16 cellular contexts compared by ENCODE assay signal in the genomic region with DNA sequence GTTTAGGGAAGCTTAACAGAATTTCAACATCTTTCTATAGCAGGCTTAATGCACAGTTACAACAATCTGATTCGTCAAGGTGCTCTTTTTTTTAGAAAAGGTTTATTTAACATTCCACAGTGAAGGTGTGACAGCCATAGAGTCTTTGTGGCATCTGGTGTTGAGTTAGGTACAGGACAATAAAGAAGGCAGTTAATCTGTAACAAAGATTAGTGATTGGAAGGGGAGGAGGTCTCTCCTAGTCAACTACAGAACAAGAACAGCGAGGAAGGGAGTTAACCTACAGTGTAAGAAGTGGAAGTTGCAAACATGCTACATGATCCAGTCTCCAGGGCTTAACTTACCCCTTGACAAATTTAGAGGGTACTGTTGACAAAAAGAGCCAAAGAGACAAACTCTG.
"Had no signal": no experiment of that assay in that cellular context is flagged by ENCODE, and none has a peak within 500 bp of the region (broad histone marks: within the 10 kb centered on the region; RNA-seq: fewer than 3 reads in every experiment).

No MANE protein-coding gene starts in this region.

- ATAC-seq: gastrocnemius medialis, heart right ventricle, natural killer cell, upper lobe of right lung had no signal

- H3K9me3 Mint-ChIP-seq: activated naive CD4-positive, alpha-beta T cell treated with anti-CD3 and anti-CD28 coated beads for 36 hours; natural killer cell; stimulated activated naive CD8-positive, alpha-beta T cell treated with anti-CD3 and anti-CD28 coated beads, Interleukin-15, Interleukin-2, amounts not matched to agents 100 ng/mL and 50 ng/mL, for 24 hours had no signal

- DNase-seq: activated CD4-positive, alpha-beta T cell treated with anti-CD3 and anti-CD28 coated beads for 1 hour; activated CD4-positive, alpha-beta T cell treated with anti-CD3 and anti-CD28 coated beads, Interleukin-2, amount 50 U/mL, for 4 hours; activated naive CD4-positive, alpha-beta T cell treated with anti-CD3 and anti-CD28 coated beads for 36 hours; activated T-cell treated with anti-CD3 and anti-CD28 coated beads for 4 hours; dorsolateral prefrontal cortex; erythroblast; gastrocnemius medialis; heart right ventricle; left ventricle myocardium inferior; natural killer cell; T-helper 9 cell; upper lobe of right lung had no signal

- H3K36me3 ChIP-seq: gastrocnemius medialis, heart right ventricle, left ventricle myocardium inferior, prostate gland, upper lobe of right lung had no signal

- H3K4me1 ChIP-seq: prostate gland had no signal

- H3K27ac ChIP-seq: dorsolateral prefrontal cortex, gastrocnemius medialis, heart right ventricle, left ventricle myocardium inferior, prostate gland, upper lobe of right lung had no signal

- H3K4me3 Mint-ChIP-seq: activated naive CD4-positive, alpha-beta T cell treated with anti-CD3 and anti-CD28 coated beads for 36 hours; natural killer cell; stimulated activated naive CD8-positive, alpha-beta T cell treated with anti-CD3 and anti-CD28 coated beads, Interleukin-15, Interleukin-2, amounts not matched to agents 100 ng/mL and 50 ng/mL, for 24 hours had no signal

- H3K27ac Mint-ChIP-seq: activated naive CD4-positive, alpha-beta T cell treated with anti-CD3 and anti-CD28 coated beads for 36 hours; natural killer cell; stimulated activated naive CD8-positive, alpha-beta T cell treated with anti-CD3 and anti-CD28 coated beads, Interleukin-15, Interleukin-2, amounts not matched to agents 100 ng/mL and 50 ng/mL, for 24 hours had no signal

- H3K9me3 ChIP-seq: gastrocnemius medialis, heart right ventricle, left ventricle myocardium inferior, prostate gland, upper lobe of right lung had no signal

- H3K27me3 Mint-ChIP-seq: stimulated activated naive CD8-positive, alpha-beta T cell treated with anti-CD3 and anti-CD28 coated beads, Interleukin-15, Interleukin-2, amounts not matched to agents 100 ng/mL and 50 ng/mL, for 24 hours had no signal

- FAIRE-seq: astrocyte, islet of Langerhans had no signal

- H3K27me3 ChIP-seq: dorsolateral prefrontal cortex, heart right ventricle, upper lobe of right lung had no signal

- H3K4me3 ChIP-seq: dorsolateral prefrontal cortex, gastrocnemius medialis, heart right ventricle, left ventricle myocardium inferior, prostate gland, upper lobe of right lung had no signal
